Comparison of ENCODE assay signal across 21 cellular contexts in genomic region chr12:125151284-125151683, GRCh38. TPM values are rescaled to one million over a fixed set of nuclear protein-coding genes. Genes with fewer than 3 reads are reported as not detected.
A peak's percentile ranks its signal among the peaks of the same experiment; 100 is the strongest.
DNase-seq lines count a peak whose midpoint lies in the region; ATAC-seq, FAIRE-seq and TF ChIP-seq lines count a peak whose summit lies in the region.
"Had no signal": no experiment of that assay in that cellular context is flagged by ENCODE, and none has a peak within 500 bp of the region (broad histone marks: within the 10 kb centered on the region; RNA-seq: fewer than 3 reads in every experiment).

No MANE protein-coding gene starts in this region.

- TF ChIP-seq CTCF in A549 (IDR thresholded peaks at IDR 0.05) (no peak), H9 (conservative IDR thresholded peaks at IDR 0.05) (no peak), Panc1 (IDR thresholded peaks at IDR 0.05) (no peak)

- no peak overlapping the region for H3K4ac ChIP-seq in H9 (ENCODE audit: low read depth, low read length)

- CTCF ChIA-PET in A549 (lab: Yijun Ruan, JAX) (no interaction called here), Panc1 (lab: Charles Lee) (no interaction called here)
- CTCF ChIA-PET in activated CD4-positive, alpha-beta memory T cell treated with anti-CD3 and anti-CD28 coated beads for 36 hours (lab: Charles Lee): no interaction called here

- H3K27me3 ChIP-seq in H9 (ENCODE audit: insufficient read depth, low read length): no peaks in the 10 kb centered on the region
- no peaks in the 10 kb centered on the region for H3K27me3 ChIP-seq in Panc1 (ENCODE audit: control insufficient read depth, insufficient read depth, low read length)

- H3K27ac Mint-ChIP-seq in H9: no peak overlapping the region
- H3K27ac Mint-ChIP-seq in activated CD4-positive, alpha-beta memory T cell treated with anti-CD3 and anti-CD28 coated beads for 36 hours: no peak overlapping the region
- H3K27ac Mint-ChIP-seq: CD4-positive, alpha-beta T cell had no signal

- no TSS peak for BruUV-seq in Panc1 (replicated peaks; lab: Mats Ljungman, UMichigan)

- ATAC-seq in A549 (peak in 1 of 2 experiments; percentile 45; a peak in 3 of 6 replicates), Panc1 (0 out of 2 replicates have a peak, but pooled peaks have one; percentile 17), GM19463 (IDR thresholded peaks at IDR 0.05; ENCODE audit: unreplicated experiment) (no peak), GM19023 (IDR thresholded peaks at IDR 0.05; ENCODE audit: unreplicated experiment) (no peak)

- H3K36me3 ChIP-seq in Panc1 (ENCODE audit: control insufficient read depth, insufficient read depth, low read length): no peaks in the 10 kb centered on the region

- H3T11ph ChIP-seq in H9 (ENCODE audit: low read length): no peak overlapping the region

- no peak overlapping the region for H3K4me3 Mint-ChIP-seq in H9
- no peak overlapping the region for H3K4me3 Mint-ChIP-seq in activated CD4-positive, alpha-beta memory T cell treated with anti-CD3 and anti-CD28 coated beads for 36 hours
- H3K4me3 Mint-ChIP-seq: CD4-positive, alpha-beta T cell had no signal

- TF ChIP-seq POLR2A in A549 (IDR thresholded peaks at IDR 0.05; ENCODE audit: low read length): no peak

- no peak overlapping the region for H3K18ac ChIP-seq in H9 (ENCODE audit: insufficient read length, low read depth, low read length)

- peaks cover 19% of the 10 kb centered on the region for H3K27me3 Mint-ChIP-seq in H9 (ENCODE audit: low read depth)
- H3K27me3 Mint-ChIP-seq in activated CD4-positive, alpha-beta memory T cell treated with anti-CD3 and anti-CD28 coated beads for 36 hours: no peaks in the 10 kb centered on the region
- H3K27me3 Mint-ChIP-seq: CD4-positive, alpha-beta T cell had no signal

- DNase-seq in A549 (ENCODE audit: low read depth in 1 of 2, low spot score in 1 of 2) (peak in 1 of 2 experiments; percentile 28), H9 (peak; percentile 76), Panc1 (ENCODE audit: low read depth, low spot score) (no peak), iPS DF 4.7 (ENCODE audit: extremely low read depth, low spot score) (peak; percentile 30), NCI-H2171 treated with DMSO at 0.1 percent for 48 hours (lab: John Stamatoyannopoulos, UW) (no peak)
- DNase-seq in activated CD4-positive, alpha-beta memory T cell treated with anti-CD3 and anti-CD28 coated beads for 36 hours: no peak
- DNase-seq: CD4-positive, alpha-beta T cell; DMS153; IMR-90; MM.1S; NCI-H1092; NCI-H1436 treated with DMSO at 0.1 percent for 48 hours; NCI-H2081; NCI-H510A; NCI-H774; RPMI8226; SIG-M5; T-helper 1 cell had no signal

- POLR2A ChIA-PET in A549 (lab: Yijun Ruan, JAX): no interaction called here
- POLR2A ChIA-PET in Panc1 (lab: Charles Lee): no interaction called here
- POLR2A ChIA-PET in activated CD4-positive, alpha-beta memory T cell treated with anti-CD3 and anti-CD28 coated beads for 36 hours (lab: Charles Lee): no interaction called here

- no peaks in the 10 kb centered on the region for H3K23me2 ChIP-seq in H9 (ENCODE audit: insufficient read length, low read depth, low read length, poor library complexity, severe bottlenecking)

- no peak overlapping the region for H3K4me2 ChIP-seq in A549
- H3K4me2 ChIP-seq in H9 (ENCODE audit: insufficient read depth, insufficient read length, low read length): no peak overlapping the region

- H4K5ac ChIP-seq in H9 (ENCODE audit: insufficient read length, low read depth, low read length): no peak overlapping the region

- H4K8ac ChIP-seq in H9 (replicated peaks; ENCODE audit: insufficient read length, low read depth, low read length): no peak overlapping the region

- no peak for FAIRE-seq in A549 (lab: Jason Lieb, UNC)

- H3K36me3 Mint-ChIP-seq in H9 (ENCODE audit: insufficient read depth in 1 of 3, low read depth in 3 of 3): no peaks in the 10 kb centered on the region; a peak in 1 of 7 replicates
- no peaks in the 10 kb centered on the region for H3K36me3 Mint-ChIP-seq in activated CD4-positive, alpha-beta memory T cell treated with anti-CD3 and anti-CD28 coated beads for 36 hours

- WGBS in A549 (ENCODE audit: missing lambda C conversion rate): 83% methylated on average over 9 of the region's 9 CpGs
- WGBS in H9 (ENCODE audit: extremely low coverage, insufficient read length, low lambda C conversion rate): no CpG with 5 or more reads among the region's 9 CpGs

- H3K14ac ChIP-seq in H9 (ENCODE audit: insufficient read depth, low read length): no peak overlapping the region

- H2AK5ac ChIP-seq in H9 (ENCODE audit: insufficient read length, low read length): no peak overlapping the region

- no peak overlapping the region for H2AFZ ChIP-seq in H9 (ENCODE audit: low read length)

- in situ Hi-C loops in Panc1 (cut with HindIII; ENCODE audit: low pct_unique_long_range_greater_than_20kb, low sequenced_read_pairs): no loop called here

- no peak overlapping the region for H3K56ac ChIP-seq in H9 (ENCODE audit: insufficient read length, low read depth, low read length)

- H4K91ac ChIP-seq in H9 (ENCODE audit: insufficient read length, low read depth, low read length): no peak overlapping the region

- no peak for TF ChIP-seq EP300 in A549 (IDR thresholded peaks at IDR 0.05)

- no peak overlapping the region for H2BK5ac ChIP-seq in H9 (ENCODE audit: insufficient read length, low read length)

- H3K79me1 ChIP-seq in H9 (ENCODE audit: insufficient read depth, low read depth, low read length, poor library complexity, severe bottlenecking): no peaks in the 10 kb centered on the region

- no peak overlapping the region for H3K23ac ChIP-seq in H9 (ENCODE audit: insufficient read length, low read depth, low read length)

- H2BK12ac ChIP-seq in H9 (ENCODE audit: insufficient read length, low read depth, low read length): no peak overlapping the region

- H4K20me1 ChIP-seq in H9 (ENCODE audit: control insufficient read depth, insufficient read depth, insufficient read length): no peaks in the 10 kb centered on the region

- 0 out of 4 replicates have a peak, but pooled peaks cover 0 to 4% of the 10 kb centered on the region in 2 experiments for H3K4me1 Mint-ChIP-seq in H9
- no peaks in the 10 kb centered on the region for H3K4me1 Mint-ChIP-seq in activated CD4-positive, alpha-beta memory T cell treated with anti-CD3 and anti-CD28 coated beads for 36 hours (ENCODE audit: low read depth)

- H2BK20ac ChIP-seq in H9 (ENCODE audit: low read depth, low read length, poor library complexity, severe bottlenecking): no peak overlapping the region

- no peaks in the 10 kb centered on the region for H3K9me3 ChIP-seq in A549
- H3K9me3 ChIP-seq in H9 (ENCODE audit: control insufficient read depth, low read depth, low read length): no peaks in the 10 kb centered on the region
- H3K9me3 ChIP-seq in Panc1 (ENCODE audit: control insufficient read depth, insufficient read depth, low read depth, low read length): no peaks in the 10 kb centered on the region
- H3K9me3 ChIP-seq: Caco-2 had no signal

- no peaks in the 10 kb centered on the region for H3K4me1 ChIP-seq in A549
- no peaks in the 10 kb centered on the region for H3K4me1 ChIP-seq in H9 (ENCODE audit: insufficient read depth, low read length)
- H3K4me1 ChIP-seq in Panc1 (ENCODE audit: control insufficient read depth, insufficient read depth, low read length): no peaks in the 10 kb centered on the region
- H3K4me1 ChIP-seq: Caco-2 had no signal

- intact Hi-C loops in Panc1 (cut with micrococcal nuclease; ENCODE audit: unreplicated experiment): no loop called here
- intact Hi-C loops in activated CD4-positive, alpha-beta memory T cell treated with anti-CD3 and anti-CD28 coated beads for 36 hours (cut with micrococcal nuclease): no loop called here

- H3K79me2 ChIP-seq in H9 (ENCODE audit: insufficient read depth, low read length): no peaks in the 10 kb centered on the region

- H3K9ac ChIP-seq in H9 (ENCODE audit: extremely low read depth, insufficient read length, low read length): no peak overlapping the region

- no peaks in the 10 kb centered on the region; a peak in 1 of 5 replicates for H3K9me3 Mint-ChIP-seq in H9
- H3K9me3 Mint-ChIP-seq in activated CD4-positive, alpha-beta memory T cell treated with anti-CD3 and anti-CD28 coated beads for 36 hours: no peaks in the 10 kb centered on the region
- H3K9me3 Mint-ChIP-seq: CD4-positive, alpha-beta T cell had no signal

- no peak overlapping the region for H2BK120ac ChIP-seq in H9 (ENCODE audit: low read depth, low read length, poor library complexity, severe bottlenecking)

- no peak overlapping the region for H3K4me3 ChIP-seq in A549
- H3K4me3 ChIP-seq in Panc1 (ENCODE audit: low read depth in 2 of 2, low read length in 2 of 2): no peak overlapping the region

- H2BK15ac ChIP-seq in H9 (ENCODE audit: low read depth, low read length): no peak overlapping the region

- no peak for TF ChIP-seq RAD21 in A549 (conservative IDR thresholded peaks at IDR 0.05 in 1 of 2, IDR thresholded peaks at IDR 0.05 in 1 of 2)

- H3K27ac ChIP-seq in A549 (no peak overlapping the region), H9 (ENCODE audit: insufficient read length, low read depth, low read length) (no peak overlapping the region), Panc1 (ENCODE audit: low read length) (no peak overlapping the region)

TF ChIP-seq in A549, 52 proteins besides CTCF, POLR2A, EP300 and RAD21:
- TF ChIP-seq HOXB13 (CRISPR knock-in tag; IDR thresholded peaks at IDR 0.05; ENCODE audit: low read depth): no peak
- TF ChIP-seq USF2 (IDR thresholded peaks at IDR 0.05): peak; percentile 75

RNA-seq across cellular contexts. Expression of gene TMEM132B, which starts 34.9 kb away (rescaled TPM):
- polyA plus RNA-seq in A549 (2011; rRNA removed) (0.03 and 0.29 TPM in 2 replicates), A549 (2017; fragmentation: RNase III; extraction: RNeasy Plus Mini Kit Qiagen cat#74134 plus additional on column Dnase treatment) (0.01 to 0.04 TPM (median 0.04 TPM) in 3 replicates)
- polyA plus RNA-seq in A549 (2012; cell fraction: cytosol; rRNA removed): under 0.01 and 0.01 TPM in 2 replicates
- 0.02 and 0.04 TPM in 2 replicates for polyA plus RNA-seq in A549 (2012; cell fraction: nucleus; rRNA removed)
- polyA minus RNA-seq in A549 (2011; rRNA and poly(A)+ RNA removed): 0.12 TPM in 1 of 2 replicates, not detected in the other
- total RNA-seq in H9 (2021) (4.7 and 5.5 TPM in 2 replicates), Panc1 (2021; ENCODE audit: unreplicated experiment) (0.26 TPM)
- polyA plus RNA-seq in Panc1 (2012; ENCODE audit: insufficient read length): 0.18 TPM
- not detected for total RNA-seq in activated CD4-positive, alpha-beta memory T cell treated with anti-CD3 and anti-CD28 coated beads for 36 hours
- total RNA-seq: Caco-2; CD4-positive, alpha-beta T cell had no signal

Comparison
In these comparisons a context has a peak if more than half of its experiments do, and no peak if none do; other contexts are left out.
1. DNase-seq: peak in H9 (single experiment) and iPS DF 4.7 (single experiment); none in Panc1 (single experiment), activated CD4-positive, alpha-beta memory T cell treated with anti-CD3 and anti-CD28 coated beads for 36 hours (single experiment) and NCI-H2171 treated with DMSO at 0.1 percent for 48 hours (single experiment).